ENCODE assay signal across 16 cellular contexts in genomic region chr15:68830141-68830540, GRCh38.
"Had no signal": no experiment of that assay in that cellular context is flagged by ENCODE, and none has a peak within 500 bp of the region (broad histone marks: within the 10 kb centered on the region; RNA-seq: fewer than 3 reads in every experiment).

No MANE protein-coding gene starts in this region.

- DNase-seq: aorta; endodermal cell; erythroblast; left ventricle myocardium superior; mesenchymal stem cell; occipital lobe; right lobe of liver; stimulated activated naive CD4-positive, alpha-beta T cell treated with Interleukin-2 at 50 U/mL for 16 hours; upper lobe of right lung had no signal

- ATAC-seq: activated CD4-positive, CD25-positive, alpha-beta regulatory T cell treated with anti-CD3 and anti-CD28 coated beads, Interleukin-2, amount 50 U/mL, for 24 hours; left ventricle myocardium superior; right lobe of liver; SK-N-SH treated with all-trans-retinoic acid at 6 μM for 48 hours; upper lobe of right lung had no signal

- H3K4me3 Mint-ChIP-seq: activated naive CD8-positive, alpha-beta T cell; activated T-helper 1 cell treated with anti-CD3 and anti-CD28 coated beads, Interleukin-12 subunit alpha, Interleukin-12 subunit beta, Interleukin-2, Interleukin-4 antibody, amounts not matched to agents 30 ng/mL and 10 ng/mL and 1 ng/mL, durations not matched to agents 14 hours and 24 hours and 36 hours; endodermal cell; nephron had no signal

- H3K4me3 ChIP-seq: breast epithelium, prostate gland, right lobe of liver, upper lobe of right lung had no signal

- H3K36me3 Mint-ChIP-seq: activated naive CD8-positive, alpha-beta T cell had no signal

- H3K27me3 Mint-ChIP-seq: activated naive CD8-positive, alpha-beta T cell had no signal

- H3K9me3 Mint-ChIP-seq: activated T-helper 1 cell treated with anti-CD3 and anti-CD28 coated beads, Interleukin-12 subunit alpha, Interleukin-12 subunit beta, Interleukin-2, Interleukin-4 antibody, amounts not matched to agents 30 ng/mL and 10 ng/mL and 1 ng/mL, durations not matched to agents 14 hours and 24 hours and 36 hours had no signal

- H3K4me1 Mint-ChIP-seq: endodermal cell, nephron had no signal

- H3K27ac Mint-ChIP-seq: activated naive CD8-positive, alpha-beta T cell; activated T-helper 1 cell treated with anti-CD3 and anti-CD28 coated beads, Interleukin-12 subunit alpha, Interleukin-12 subunit beta, Interleukin-2, Interleukin-4 antibody, amounts not matched to agents 30 ng/mL and 10 ng/mL and 1 ng/mL, durations not matched to agents 14 hours and 24 hours and 36 hours; endodermal cell; nephron had no signal
